Comparison of ENCODE assay signal across 8 cellular contexts in the genomic region with DNA sequence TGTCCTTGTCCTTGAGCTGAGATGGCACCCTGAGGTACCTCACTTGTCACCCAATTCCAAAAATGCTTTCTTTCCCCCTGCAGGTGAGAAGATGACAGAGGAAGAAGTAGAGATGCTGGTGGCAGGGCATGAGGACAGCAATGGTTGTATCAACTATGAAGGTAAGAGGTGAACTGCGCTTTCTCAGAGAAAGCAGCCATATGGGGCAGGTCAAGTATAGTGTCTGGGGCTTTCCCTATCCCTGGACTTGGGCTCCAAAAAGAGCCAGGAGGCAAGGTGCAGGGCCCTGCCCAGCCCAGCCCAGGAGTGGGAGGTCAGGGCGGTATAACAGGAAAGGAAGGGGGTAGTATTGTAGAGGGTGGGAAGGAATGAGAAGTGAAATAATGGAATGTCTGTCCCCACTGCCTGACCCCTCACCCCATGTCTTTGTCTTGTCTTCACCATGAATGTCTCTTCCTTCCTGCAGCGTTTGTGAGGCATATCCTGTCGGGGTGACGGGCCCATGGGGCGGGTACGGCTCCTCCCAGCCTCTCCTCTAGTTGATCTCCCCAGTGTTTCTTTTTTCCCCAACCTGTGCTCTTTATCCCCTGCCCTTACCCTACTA. TPM values are rescaled to one million over a fixed set of nuclear protein-coding genes. Genes with fewer than 3 reads are reported as not detected.
A peak's percentile ranks its signal among the peaks of the same experiment; 100 is the strongest.
DNase-seq lines count a peak whose midpoint lies in the region; ATAC-seq and TF ChIP-seq lines count a peak whose summit lies in the region.

No MANE protein-coding gene starts in this region.

- WGBS in lower leg skin, 2 donors = 24 to 33% methylated on average over 7 of the region's 7 CpGs

- peak overlapping the region; percentile 80 for H3K4me3 ChIP-seq in lower leg skin (ENCODE audit: low read depth, poor library complexity, severe bottlenecking)

- no peak for ATAC-seq in GM21576 (IDR thresholded peaks at IDR 0.05; ENCODE audit: unreplicated experiment)

- intact Hi-C loops in lower leg skin (cut with DNase I; ENCODE audit: low total_unique reads) = no loop called here

- TF ChIP-seq POLR2A in lower leg skin (IDR thresholded peaks at IDR 0.05) = no peak

- DNase-seq in ELR (ENCODE audit: low read depth) (peak; percentile 81), T-helper 1 cell (peak; percentile 38 to 71 (median 57)), astrocyte of the hippocampus (ENCODE audit: low read depth, low spot score) (peak; percentile 17), lower leg skin (ENCODE audit: low spot score in 2 of 2) (no peak), hepatic stellate cell (ENCODE audit: low spot score) (no peak), NCI-H748 treated with DMSO at 0.1 percent for 48 hours (lab: John Stamatoyannopoulos, UW) (no peak)
- DNase-seq in stimulated activated CD8-positive, alpha-beta memory T cell treated with anti-CD3 and anti-CD28 coated beads, Interleukin-2, amount 100 ng/mL, for 48 hours (ENCODE audit: low read depth in 2 of 2) = peak; percentile 27 to 36

- TF ChIP-seq CTCF in lower leg skin (IDR thresholded peaks at IDR 0.05) = no peak

RNA-seq across cellular contexts. Expression of gene MYL6, which starts 2.1 kb away (rescaled TPM):
- total RNA-seq in lower leg skin = 1,000 to 10,000 TPM in 1 of 4 donors, 100 to 1,000 TPM in 3; 700 to 1,156 (median 824) TPM

RNA-seq across cellular contexts. Expression of gene MYL6B, which starts 7.9 kb away (rescaled TPM):
- total RNA-seq in lower leg skin = 10 to 100 TPM in 3 of 4 donors, 1 to 10 TPM in 1; 9.0 to 40.1 (median 22.5) TPM

RNA-seq across cellular contexts. Expression of gene SMARCC2, which starts 29.0 kb away (rescaled TPM):
- 10 to 100 TPM; 55.3 to 90.5 (median 63.5) TPM for total RNA-seq in lower leg skin

RNA-seq across cellular contexts. Expression of gene ESYT1, which starts 32.2 kb away (rescaled TPM):
- 10 to 100 TPM; 51.2 to 84.1 (median 64.9) TPM for total RNA-seq in lower leg skin

RNA-seq across cellular contexts. Expression of gene ZC3H10, which starts 42.2 kb away (rescaled TPM):
- 1 to 10 TPM; 3.4 to 4.4 (median 3.7) TPM for total RNA-seq in lower leg skin

Comparison
In these comparisons a context has a peak if more than half of its experiments do, and no peak if none do; other contexts are left out.
1. DNase-seq: peak in ELR (single experiment), T-helper 1 cell (5 of 5), astrocyte of the hippocampus (single experiment) and stimulated activated CD8-positive, alpha-beta memory T cell treated with anti-CD3 and anti-CD28 coated beads, Interleukin-2, amount 100 ng/mL, for 48 hours (2 of 2); none in lower leg skin (0 of 2), hepatic stellate cell (single experiment) and NCI-H748 treated with DMSO at 0.1 percent for 48 hours (single experiment).